17 cellular contexts compared by ENCODE assay signal in the genomic region with DNA sequence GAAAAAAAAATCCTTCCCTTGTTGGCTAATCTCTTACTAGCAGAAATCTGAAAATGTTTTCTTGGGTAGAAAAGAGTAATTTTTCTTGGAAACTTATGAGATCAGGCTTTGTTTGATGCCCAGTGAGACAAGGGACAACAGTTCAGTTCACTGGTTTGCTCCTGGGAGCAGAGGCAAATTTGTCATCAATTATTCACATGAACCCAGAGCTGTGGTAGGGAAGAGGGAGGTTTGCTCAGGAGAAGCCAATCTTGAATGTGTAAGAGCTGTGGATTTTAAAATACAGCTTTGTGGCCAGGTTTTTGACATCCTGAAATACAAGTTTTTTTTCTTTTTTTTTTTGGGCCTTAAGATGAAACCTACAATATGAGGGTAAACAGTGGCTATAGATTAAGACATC.
DNase-seq lines count a peak whose midpoint lies in the region; ATAC-seq and TF ChIP-seq lines count a peak whose summit lies in the region.
"Had no signal": no experiment of that assay in that cellular context is flagged by ENCODE, and none has a peak within 500 bp of the region (broad histone marks: within the 10 kb centered on the region; RNA-seq: fewer than 3 reads in every experiment).

No MANE protein-coding gene starts in this region.

- DNase-seq in M059J (ENCODE audit: low read depth) (peak; percentile 63), Panc1 (ENCODE audit: low read depth, low spot score) (no peak), glomerular visceral epithelial cell (ENCODE audit: extremely low spot score) (peak; percentile 13), smooth muscle cell (lab: John Stamatoyannopoulos, UW; ENCODE audit: unreplicated experiment) (no peak), cardiac septum (ENCODE audit: low spot score) (no peak), islet precursor cell (no peak)
- DNase-seq: CD4-positive, CD25-positive, alpha-beta regulatory T cell; DMS53; NCI-H1417; NCI-H2029; NCI-H2171; NCI-H446; NCI-H69; NK-92 treated with Interleukin-12 subunit alpha and Interleukin-12 subunit beta, amount 100 ng/mL, for 24 hours had no signal

- H3K9ac ChIP-seq in smooth muscle cell (ENCODE audit: low read depth) = no peak overlapping the region

- H3K4me1 ChIP-seq in Panc1 (ENCODE audit: control insufficient read depth, insufficient read depth, low read length) (peaks cover 2% of the 10 kb centered on the region; the same call in 1 of the 2 replicates), smooth muscle cell (ENCODE audit: low read depth) (peaks cover 11% of the 10 kb centered on the region)
- H3K4me1 ChIP-seq: HAP-1 had no signal

- peaks cover 15% of the 10 kb centered on the region for H3F3A ChIP-seq in smooth muscle cell (ENCODE audit: low read depth)

- H3K79me2 ChIP-seq in smooth muscle cell (ENCODE audit: low read depth) = no peaks in the 10 kb centered on the region

- CTCF ChIA-PET in Panc1 (lab: Charles Lee) = no interaction called here

- H2AFZ ChIP-seq in smooth muscle cell (ENCODE audit: low read depth) = peak overlapping the region; percentile 6

- H3K27me3 ChIP-seq in Panc1 (ENCODE audit: control insufficient read depth, insufficient read depth, low read length) = no peaks in the 10 kb centered on the region
- no peaks in the 10 kb centered on the region for H3K27me3 ChIP-seq in smooth muscle cell (ENCODE audit: low read depth)

- H3K9me3 ChIP-seq in Panc1 (ENCODE audit: control insufficient read depth, insufficient read depth, low read depth, low read length) = no peaks in the 10 kb centered on the region
- H3K9me3 ChIP-seq in smooth muscle cell (replicated peaks; ENCODE audit: low read depth) = no peaks in the 10 kb centered on the region
- H3K9me3 ChIP-seq: HAP-1 had no signal

- H3K4me2 ChIP-seq in smooth muscle cell = no peak overlapping the region

- no peaks in the 10 kb centered on the region for H4K20me1 ChIP-seq in smooth muscle cell (ENCODE audit: low read depth)

- H3K36me3 ChIP-seq in Panc1 (ENCODE audit: control insufficient read depth, insufficient read depth, low read length) (no peaks in the 10 kb centered on the region), smooth muscle cell (ENCODE audit: low read depth) (no peaks in the 10 kb centered on the region)
- H3K36me3 ChIP-seq: HAP-1 had no signal

- intact Hi-C loops in Panc1 (cut with micrococcal nuclease; ENCODE audit: unreplicated experiment) = no loop called here
- intact Hi-C loops in cardiac septum (cut with DNase I) = no loop called here

- BruUV-seq in Panc1 (replicated peaks; lab: Mats Ljungman, UMichigan) = no TSS peak

- POLR2A ChIA-PET in Panc1 (lab: Charles Lee) = no interaction called here

- in situ Hi-C loops in Panc1 (cut with HindIII; ENCODE audit: low pct_unique_long_range_greater_than_20kb, low sequenced_read_pairs) = no loop called here

- TF ChIP-seq CTCF in Panc1 (IDR thresholded peaks at IDR 0.05) (no peak), smooth muscle cell (IDR thresholded peaks at IDR 0.05; ENCODE audit: borderline replicate concordance, insufficient read depth, poor library complexity, severe bottlenecking) (no peak)

- H3K27ac ChIP-seq in Panc1 (ENCODE audit: low read length) (peak overlapping the region; percentile 17; the same call in 1 of the 2 replicates), smooth muscle cell (ENCODE audit: low read depth) (no peak overlapping the region)

- H3K4me3 ChIP-seq in Panc1 (ENCODE audit: low read depth in 2 of 2, low read length in 2 of 2) (no peak overlapping the region), smooth muscle cell (no peak overlapping the region)
- H3K4me3 ChIP-seq: HAP-1 had no signal

- ATAC-seq in Panc1 (no peak), HG03521 (IDR thresholded peaks at IDR 0.05; ENCODE audit: unreplicated experiment) (no peak)
- ATAC-seq: Right ventricle myocardium inferior had no signal

Comparison
In these comparisons a context has a peak if more than half of its experiments do, and no peak if none do; other contexts are left out.
1. DNase-seq: peak in M059J (single experiment) and glomerular visceral epithelial cell (single experiment); none in Panc1 (single experiment), smooth muscle cell (single experiment), cardiac septum (single experiment) and islet precursor cell (single experiment).